ENCODE assay signal across 14 cellular contexts in genomic region chr4:81454498-81454897, GRCh38. TPM values are rescaled to one million over a fixed set of nuclear protein-coding genes. Genes with fewer than 3 reads are reported as not detected.
DNase-seq lines count a peak whose midpoint lies in the region; ATAC-seq and TF ChIP-seq lines count a peak whose summit lies in the region.
"Had no signal": no experiment of that assay in that cellular context is flagged by ENCODE, and none has a peak within 500 bp of the region (broad histone marks: within the 10 kb centered on the region; RNA-seq: fewer than 3 reads in every experiment).

No MANE protein-coding gene starts in this region.

- no peaks in the 10 kb centered on the region for H3K36me3 ChIP-seq in CD8-positive, alpha-beta memory T cell (ENCODE audit: insufficient read depth, low read length)
- H3K36me3 ChIP-seq in SK-N-SH (replicated peaks in 1 of 2; ENCODE audit: control insufficient read depth in 1 of 2, insufficient read depth in 2 of 2, low read length in 1 of 2), result no peaks in the 10 kb centered on the region

- no peaks in the 10 kb centered on the region for H3K9me3 ChIP-seq in CD8-positive, alpha-beta memory T cell (ENCODE audit: low read length)
- H3K9me3 ChIP-seq in SK-N-SH, result no peaks in the 10 kb centered on the region
- H3K9me3 ChIP-seq: Caco-2 had no signal

- no peaks in the 10 kb centered on the region for H3K27me3 Mint-ChIP-seq in CD8-positive, alpha-beta memory T cell
- no peaks in the 10 kb centered on the region for H3K27me3 Mint-ChIP-seq in naive thymus-derived CD8-positive, alpha-beta T cell

- H3K9me2 ChIP-seq in SK-N-SH, result no peaks in the 10 kb centered on the region

- no peak overlapping the region for H3K4me2 ChIP-seq in SK-N-SH

- POLR2A ChIA-PET in CD8-positive, alpha-beta memory T cell (lab: Charles Lee), result no interaction called here
- POLR2A ChIA-PET in naive thymus-derived CD8-positive, alpha-beta T cell (lab: Charles Lee), result interaction anchor here (1.0 kb wide), 1 partner anchor 17 kb away, joined by 3 read pairs; the partner anchor contains the start of gene RASGEF1B
- POLR2A ChIA-PET in SK-N-SH (lab: Yijun Ruan, JAX), result no interaction called here

- TF ChIP-seq EP300 in SK-N-SH (IDR thresholded peaks at IDR 0.05; ENCODE audit: borderline replicate concordance in 1 of 2, low read depth in 1 of 2, low read length in 1 of 2), result no peak

- H3K27me3 ChIP-seq in CD8-positive, alpha-beta memory T cell (ENCODE audit: insufficient read depth, low read length, poor library complexity, severe bottlenecking), result no peaks in the 10 kb centered on the region
- H3K27me3 ChIP-seq in SK-N-SH (ENCODE audit: insufficient read depth), result no peaks in the 10 kb centered on the region; the same call in 1 of the 2 replicates

- DNase-seq in CD8-positive, alpha-beta memory T cell, result no peak
- DNase-seq in M059J (ENCODE audit: low read depth) (peak; percentile 42), SK-N-SH (no peak), NCI-H2196 treated with DMSO at 0.1 percent for 48 hours (lab: John Stamatoyannopoulos, UW; ENCODE audit: unreplicated experiment) (no peak), kidney glomerular epithelial cell (lab: John Stamatoyannopoulos, UW) (no peak), NCI-H146 (lab: John Stamatoyannopoulos, UW) (no peak)
- peak; percentile 47 to 60 for DNase-seq in activated T-cell treated with anti-CD3 and anti-CD28 coated beads, Interleukin-2, amount 50 U/mL, for 48 hours
- DNase-seq in naive thymus-derived CD8-positive, alpha-beta T cell, result no peak
- DNase-seq: activated gamma-delta T cell treated with Interleukin-2 at 50 U/mL for 16 hours, Caco-2, GOT3, NCI-H1694, posterior cingulate gyrus had no signal

- peaks cover 12 to 81% (median 31%) of the 10 kb centered on the region in 3 donors for H3K36me3 Mint-ChIP-seq in CD8-positive, alpha-beta memory T cell
- peaks cover 19 to 92% (median 58%) of the 10 kb centered on the region in 3 donors for H3K36me3 Mint-ChIP-seq in naive thymus-derived CD8-positive, alpha-beta T cell

- H3K4me3 ChIP-seq in CD8-positive, alpha-beta memory T cell (ENCODE audit: low read length), result no peak overlapping the region
- no peak overlapping the region for H3K4me3 ChIP-seq in SK-N-SH (ENCODE audit: low read depth in 2 of 2, low read length in 1 of 2)

- WGBS in SK-N-SH (ENCODE audit: low lambda C conversion rate), result 2% methylated on average over 5 of the region's 5 CpGs

- H4K20me1 ChIP-seq in SK-N-SH (ENCODE audit: insufficient read depth), result no peaks in the 10 kb centered on the region

- CTCF ChIA-PET in CD8-positive, alpha-beta memory T cell (lab: Charles Lee), result interaction anchor here (1.4 kb wide), 1 partner anchor 13 kb away, joined by 5 read pairs; no protein-coding TSS in a partner anchor
- CTCF ChIA-PET in SK-N-SH (lab: Yijun Ruan, JAX), result interaction anchor here (3.0 kb wide), 1 partner anchor 13 kb away, joined by 15 read pairs; no protein-coding TSS in a partner anchor

- no peak for TF ChIP-seq CTCF in SK-N-SH (IDR thresholded peaks at IDR 0.05)

- peak; percentile 36 to 49 for ATAC-seq in naive thymus-derived CD8-positive, alpha-beta T cell
- ATAC-seq: SK-N-SH treated with all-trans-retinoic acid at 6 μM for 48 hours had no signal

- no peaks in the 10 kb centered on the region for H3K9me3 Mint-ChIP-seq in CD8-positive, alpha-beta memory T cell
- H3K9me3 Mint-ChIP-seq in naive thymus-derived CD8-positive, alpha-beta T cell, result no peaks in the 10 kb centered on the region

- no peaks in the 10 kb centered on the region for H3K79me2 ChIP-seq in SK-N-SH (ENCODE audit: insufficient read depth)

- no peaks in the 10 kb centered on the region for H3K4me1 ChIP-seq in CD8-positive, alpha-beta memory T cell (ENCODE audit: insufficient read depth, low read length)
- no peaks in the 10 kb centered on the region for H3K4me1 ChIP-seq in SK-N-SH (ENCODE audit: control insufficient read depth in 1 of 2, insufficient read depth in 2 of 2, low read depth in 1 of 2, low read length in 1 of 2)
- H3K4me1 ChIP-seq: Caco-2 had no signal

- H3K4me1 Mint-ChIP-seq in CD8-positive, alpha-beta memory T cell, result peaks cover 8 to 14% (median 11%) of the 10 kb centered on the region in 3 donors
- peaks cover 4 to 23% (median 15%) of the 10 kb centered on the region in 4 donors for H3K4me1 Mint-ChIP-seq in naive thymus-derived CD8-positive, alpha-beta T cell

- peak overlapping the region in 1 of 7 donors; percentile 16 for H3K4me3 Mint-ChIP-seq in CD8-positive, alpha-beta memory T cell
- H3K4me3 Mint-ChIP-seq in naive thymus-derived CD8-positive, alpha-beta T cell, result no peak overlapping the region

- no peak overlapping the region for H3K9ac ChIP-seq in SK-N-SH

- H3K27ac ChIP-seq in CD8-positive, alpha-beta memory T cell (ENCODE audit: low read depth, low read length), result no peak overlapping the region
- H3K27ac ChIP-seq in SK-N-SH (ENCODE audit: low read depth in 2 of 2, low read length in 1 of 2), result no peak overlapping the region

- H3K27ac Mint-ChIP-seq in CD8-positive, alpha-beta memory T cell, result peak overlapping the region in 6 of 8 donors; percentile 5 to 82 (median 51)
- peak overlapping the region in 4 of 10 donors; percentile 1 to 25 (median 10) for H3K27ac Mint-ChIP-seq in naive thymus-derived CD8-positive, alpha-beta T cell

- H2AFZ ChIP-seq in SK-N-SH (ENCODE audit: low read depth), result no peak overlapping the region

- H3F3A ChIP-seq in SK-N-SH (replicated peaks; ENCODE audit: insufficient read depth), result no peaks in the 10 kb centered on the region

- TF ChIP-seq RAD21 in SK-N-SH (IDR thresholded peaks at IDR 0.05; ENCODE audit: low read length), result no peak

TF ChIP-seq in SK-N-SH, 30 proteins besides CTCF, POLR2A, EP300 and RAD21:
- TF ChIP-seq POLR2AphosphoS5 (IDR thresholded peaks at IDR 0.05; ENCODE audit: low read depth, low read length) (no peak), FOSL2 (IDR thresholded peaks at IDR 0.05; ENCODE audit: borderline replicate concordance, low read depth) (no peak), MEF2A (IDR thresholded peaks at IDR 0.05; ENCODE audit: borderline replicate concordance, low read depth) (no peak), SIN3A (IDR thresholded peaks at IDR 0.05; ENCODE audit: borderline replicate concordance, low read depth, low read length) (no peak), RCOR1 (IDR thresholded peaks at IDR 0.05; ENCODE audit: low read length) (no peak), TEAD4 (IDR thresholded peaks at IDR 0.05; ENCODE audit: borderline replicate concordance, insufficient read depth) (no peak)
- TF ChIP-seq, protein P1, sequence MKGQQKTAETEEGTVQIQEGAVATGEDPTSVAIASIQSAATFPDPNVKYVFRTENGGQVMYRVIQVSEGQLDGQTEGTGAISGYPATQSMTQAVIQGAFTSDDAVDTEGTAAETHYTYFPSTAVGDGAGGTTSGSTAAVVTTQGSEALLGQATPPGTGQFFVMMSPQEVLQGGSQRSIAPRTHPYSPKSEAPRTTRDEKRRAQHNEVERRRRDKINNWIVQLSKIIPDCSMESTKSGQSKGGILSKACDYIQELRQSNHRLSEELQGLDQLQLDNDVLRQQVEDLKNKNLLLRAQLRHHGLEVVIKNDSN (IDR thresholded peaks at IDR 0.05; ENCODE audit: borderline replicate concordance, low read depth), result no peak
- TF ChIP-seq, protein P2, sequence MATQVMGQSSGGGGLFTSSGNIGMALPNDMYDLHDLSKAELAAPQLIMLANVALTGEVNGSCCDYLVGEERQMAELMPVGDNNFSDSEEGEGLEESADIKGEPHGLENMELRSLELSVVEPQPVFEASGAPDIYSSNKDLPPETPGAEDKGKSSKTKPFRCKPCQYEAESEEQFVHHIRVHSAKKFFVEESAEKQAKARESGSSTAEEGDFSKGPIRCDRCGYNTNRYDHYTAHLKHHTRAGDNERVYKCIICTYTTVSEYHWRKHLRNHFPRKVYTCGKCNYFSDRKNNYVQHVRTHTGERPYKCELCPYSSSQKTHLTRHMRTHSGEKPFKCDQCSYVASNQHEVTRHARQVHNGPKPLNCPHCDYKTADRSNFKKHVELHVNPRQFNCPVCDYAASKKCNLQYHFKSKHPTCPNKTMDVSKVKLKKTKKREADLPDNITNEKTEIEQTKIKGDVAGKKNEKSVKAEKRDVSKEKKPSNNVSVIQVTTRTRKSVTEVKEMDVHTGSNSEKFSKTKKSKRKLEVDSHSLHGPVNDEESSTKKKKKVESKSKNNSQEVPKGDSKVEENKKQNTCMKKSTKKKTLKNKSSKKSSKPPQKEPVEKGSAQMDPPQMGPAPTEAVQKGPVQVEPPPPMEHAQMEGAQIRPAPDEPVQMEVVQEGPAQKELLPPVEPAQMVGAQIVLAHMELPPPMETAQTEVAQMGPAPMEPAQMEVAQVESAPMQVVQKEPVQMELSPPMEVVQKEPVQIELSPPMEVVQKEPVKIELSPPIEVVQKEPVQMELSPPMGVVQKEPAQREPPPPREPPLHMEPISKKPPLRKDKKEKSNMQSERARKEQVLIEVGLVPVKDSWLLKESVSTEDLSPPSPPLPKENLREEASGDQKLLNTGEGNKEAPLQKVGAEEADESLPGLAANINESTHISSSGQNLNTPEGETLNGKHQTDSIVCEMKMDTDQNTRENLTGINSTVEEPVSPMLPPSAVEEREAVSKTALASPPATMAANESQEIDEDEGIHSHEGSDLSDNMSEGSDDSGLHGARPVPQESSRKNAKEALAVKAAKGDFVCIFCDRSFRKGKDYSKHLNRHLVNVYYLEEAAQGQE (IDR thresholded peaks at IDR 0.05; ENCODE audit: low read depth, low read length), result no peak

RNA-seq across cellular contexts. Expression of gene RASGEF1B, which starts 17.2 kb away (rescaled TPM):
- total RNA-seq in CD8-positive, alpha-beta memory T cell, result 1 to 10 TPM; 4.9 to 5.5 TPM
- 6.1 TPM for polyA plus RNA-seq in CD8-positive, alpha-beta memory T cell
- 0.05 TPM in 1 of 2 replicates, not detected in the other for total RNA-seq in M059J (2014; rRNA removed; shearing (Covaris generic))
- total RNA-seq in naive thymus-derived CD8-positive, alpha-beta T cell, result 10 to 100 TPM; 13.6 to 14.7 TPM
- polyA plus RNA-seq in naive thymus-derived CD8-positive, alpha-beta T cell, result 10 to 100 TPM in 1 of 3 donors, 1 to 10 TPM in 2; 6.4 to 13.7 (median 8.9) TPM
- not detected in 2 replicates for polyA plus RNA-seq in SK-N-SH (2012; rRNA removed)
- polyA plus RNA-seq in SK-N-SH (2012; cell fraction: cytosol; rRNA removed), result not detected in 2 replicates
- polyA plus RNA-seq in SK-N-SH (2012; cell fraction: nucleus; rRNA removed), result not detected in 2 replicates

Comparison
In these comparisons a context has a peak if more than half of its experiments do, and no peak if none do; other contexts are left out.
1. DNase-seq: peak in M059J (single experiment) and activated T-cell treated with anti-CD3 and anti-CD28 coated beads, Interleukin-2, amount 50 U/mL, for 48 hours (2 of 2); none in CD8-positive, alpha-beta memory T cell (0 of 5), naive thymus-derived CD8-positive, alpha-beta T cell (0 of 10), SK-N-SH (single experiment), NCI-H2196 treated with DMSO at 0.1 percent for 48 hours (single experiment), kidney glomerular epithelial cell (single experiment) and NCI-H146 (single experiment).